ENCODE assay signal across 1 cellular context in genomic region chr6:26522488-26523228, GRCh38.
TF ChIP-seq lines count a peak whose summit lies in the region.

No MANE protein-coding gene starts in this region.

TF ChIP-seq in GM12878, 131 proteins besides CTCF, POLR2A, EP300 and RAD21:
- TF ChIP-seq MLLT1 (IDR thresholded peaks at IDR 0.05), result peak; percentile 79; the same call in 1 of the 2 replicates
TF ChIP-seq in GM12878: peak in this region for 1; not testable (repeated sequence) for 130.
